ENCODE assay signal across 1 cellular context in the genomic region with DNA sequence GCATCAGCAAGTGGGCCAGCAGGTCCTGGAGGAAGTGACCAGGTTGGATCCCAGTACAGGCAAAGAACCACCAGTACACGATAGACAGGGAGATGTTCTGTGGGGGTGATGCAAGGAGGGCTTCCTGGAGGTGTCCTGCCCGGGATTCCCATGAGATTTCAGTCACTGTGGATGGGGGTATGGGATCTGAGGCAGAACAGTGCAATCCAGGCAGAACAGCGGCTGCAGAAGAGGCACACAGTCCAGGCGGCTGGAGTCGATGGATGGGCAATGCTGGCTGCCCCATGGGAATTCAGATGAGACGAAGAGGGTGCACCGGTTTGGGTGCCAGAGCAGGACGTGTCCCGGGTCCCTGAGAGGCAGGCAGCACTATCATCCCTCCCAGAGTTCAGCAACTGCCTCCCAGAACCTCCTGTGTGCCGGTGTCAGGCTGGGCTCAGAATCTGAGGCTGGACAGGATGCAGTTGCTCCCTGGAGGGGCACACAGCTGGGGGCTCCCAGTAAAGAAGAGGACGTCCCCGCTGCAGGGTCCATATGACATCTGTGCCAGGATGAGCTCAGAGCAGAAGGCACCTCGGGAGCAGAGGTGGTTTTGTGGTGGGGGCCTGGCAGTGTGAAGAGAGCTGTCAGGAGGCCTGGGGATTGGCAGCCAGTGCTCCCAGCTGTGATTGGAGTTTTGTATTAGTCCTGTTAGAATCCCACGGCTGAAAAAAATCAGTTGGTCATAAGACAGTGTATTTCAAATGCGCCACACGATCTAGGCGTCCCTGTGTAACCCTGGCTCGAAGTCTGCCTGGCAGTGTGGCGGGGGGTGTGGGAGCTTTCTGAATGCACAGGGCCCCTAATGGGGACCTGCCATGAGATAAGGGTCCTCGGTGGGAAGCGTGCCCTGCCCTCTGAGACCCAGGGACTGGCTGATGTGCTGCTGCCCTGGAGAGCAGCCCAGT.
TF ChIP-seq lines count a peak whose summit lies in the region.

No MANE protein-coding gene starts in this region.

TF ChIP-seq in H1, 55 proteins besides CTCF, POLR2A, EP300 and RAD21:
- TF ChIP-seq YY1 (IDR thresholded peaks at IDR 0.05; ENCODE audit: low read depth, low read length) (no peak), SRF (IDR thresholded peaks at IDR 0.05; ENCODE audit: low read depth, low read length) (no peak), NRF1 (IDR thresholded peaks at IDR 0.05; ENCODE audit: low read depth, low read length) (no peak), CBX5 (IDR thresholded peaks at IDR 0.05; ENCODE audit: low read depth, low read length) (no peak), ASH2L (IDR thresholded peaks at IDR 0.05; ENCODE audit: low read length) (no peak), HDAC6 (IDR thresholded peaks at IDR 0.05; ENCODE audit: low read depth, low read length) (no peak), SP4 (IDR thresholded peaks at IDR 0.05; ENCODE audit: low read length) (no peak), MAFK (IDR thresholded peaks at IDR 0.05; ENCODE audit: low read depth, low read length) (no peak), CHD1 (IDR thresholded peaks at IDR 0.05; ENCODE audit: low read depth, low read length) (no peak)
